ENCODE assay signal across 3 cellular contexts in genomic region chr5:95972196-95972595, GRCh38.
A peak's percentile ranks its signal among the peaks of the same experiment; 100 is the strongest.
TF ChIP-seq lines count a peak whose summit lies in the region.

No MANE protein-coding gene starts in this region.

TF ChIP-seq in HepG2, 621 proteins besides CTCF, POLR2A, EP300 and RAD21:
- TF ChIP-seq ZNF7 (CRISPR knock-in tag; IDR thresholded peaks at IDR 0.05) = peak; percentile 97
- TF ChIP-seq, protein P1, sequence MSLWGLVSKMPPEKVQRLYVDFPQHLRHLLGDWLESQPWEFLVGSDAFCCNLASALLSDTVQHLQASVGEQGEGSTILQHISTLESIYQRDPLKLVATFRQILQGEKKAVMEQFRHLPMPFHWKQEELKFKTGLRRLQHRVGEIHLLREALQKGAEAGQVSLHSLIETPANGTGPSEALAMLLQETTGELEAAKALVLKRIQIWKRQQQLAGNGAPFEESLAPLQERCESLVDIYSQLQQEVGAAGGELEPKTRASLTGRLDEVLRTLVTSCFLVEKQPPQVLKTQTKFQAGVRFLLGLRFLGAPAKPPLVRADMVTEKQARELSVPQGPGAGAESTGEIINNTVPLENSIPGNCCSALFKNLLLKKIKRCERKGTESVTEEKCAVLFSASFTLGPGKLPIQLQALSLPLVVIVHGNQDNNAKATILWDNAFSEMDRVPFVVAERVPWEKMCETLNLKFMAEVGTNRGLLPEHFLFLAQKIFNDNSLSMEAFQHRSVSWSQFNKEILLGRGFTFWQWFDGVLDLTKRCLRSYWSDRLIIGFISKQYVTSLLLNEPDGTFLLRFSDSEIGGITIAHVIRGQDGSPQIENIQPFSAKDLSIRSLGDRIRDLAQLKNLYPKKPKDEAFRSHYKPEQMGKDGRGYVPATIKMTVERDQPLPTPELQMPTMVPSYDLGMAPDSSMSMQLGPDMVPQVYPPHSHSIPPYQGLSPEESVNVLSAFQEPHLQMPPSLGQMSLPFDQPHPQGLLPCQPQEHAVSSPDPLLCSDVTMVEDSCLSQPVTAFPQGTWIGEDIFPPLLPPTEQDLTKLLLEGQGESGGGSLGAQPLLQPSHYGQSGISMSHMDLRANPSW (CRISPR knock-in tag; IDR thresholded peaks at IDR 0.05; ENCODE audit: borderline replicate concordance) = no peak
TF ChIP-seq in HepG2: peak in this region for 1.

TF ChIP-seq in IMR-90, 13 proteins besides CTCF, POLR2A, EP300 and RAD21:
- TF ChIP-seq RFX5 (IDR thresholded peaks at IDR 0.05; ENCODE audit: low read depth, low read length) (no peak), CEBPB (IDR thresholded peaks at IDR 0.05; ENCODE audit: low read depth, low read length) (no peak), BHLHE40 (IDR thresholded peaks at IDR 0.05; ENCODE audit: low read depth, low read length) (no peak), MAFK (IDR thresholded peaks at IDR 0.05; ENCODE audit: low read depth, low read length) (no peak), SMC3 (IDR thresholded peaks at IDR 0.05; ENCODE audit: low read depth, low read length) (no peak), CHD1 (IDR thresholded peaks at IDR 0.05; ENCODE audit: low read depth, low read length) (no peak)
- TF ChIP-seq, protein P2, sequence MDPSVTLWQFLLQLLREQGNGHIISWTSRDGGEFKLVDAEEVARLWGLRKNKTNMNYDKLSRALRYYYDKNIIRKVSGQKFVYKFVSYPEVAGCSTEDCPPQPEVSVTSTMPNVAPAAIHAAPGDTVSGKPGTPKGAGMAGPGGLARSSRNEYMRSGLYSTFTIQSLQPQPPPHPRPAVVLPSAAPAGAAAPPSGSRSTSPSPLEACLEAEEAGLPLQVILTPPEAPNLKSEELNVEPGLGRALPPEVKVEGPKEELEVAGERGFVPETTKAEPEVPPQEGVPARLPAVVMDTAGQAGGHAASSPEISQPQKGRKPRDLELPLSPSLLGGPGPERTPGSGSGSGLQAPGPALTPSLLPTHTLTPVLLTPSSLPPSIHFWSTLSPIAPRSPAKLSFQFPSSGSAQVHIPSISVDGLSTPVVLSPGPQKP (IDR thresholded peaks at IDR 0.05; ENCODE audit: borderline replicate concordance, low read depth, low read length) = no peak

TF ChIP-seq in K562, 482 proteins besides CTCF, POLR2A, EP300 and RAD21:
- TF ChIP-seq CBX3 (IDR thresholded peaks at IDR 0.05; ENCODE audit: borderline replicate concordance in 1 of 2, low read length in 2 of 2) (peak in 1 of 2 experiments; percentile 42; a peak in 1 of 3 replicates), TAF15 (IDR thresholded peaks at IDR 0.05; ENCODE audit: low read depth, low read length) (no peak), ZFP36 (IDR thresholded peaks at IDR 0.05; ENCODE audit: low read depth, low read length, partially characterized antibody) (peak; percentile 50), RBM25 (IDR thresholded peaks at IDR 0.05; ENCODE audit: low read depth, low read length, severe bottlenecking) (peak; percentile 80)
TF ChIP-seq in K562: peak in this region for 3.
